In the genomic region with DNA sequence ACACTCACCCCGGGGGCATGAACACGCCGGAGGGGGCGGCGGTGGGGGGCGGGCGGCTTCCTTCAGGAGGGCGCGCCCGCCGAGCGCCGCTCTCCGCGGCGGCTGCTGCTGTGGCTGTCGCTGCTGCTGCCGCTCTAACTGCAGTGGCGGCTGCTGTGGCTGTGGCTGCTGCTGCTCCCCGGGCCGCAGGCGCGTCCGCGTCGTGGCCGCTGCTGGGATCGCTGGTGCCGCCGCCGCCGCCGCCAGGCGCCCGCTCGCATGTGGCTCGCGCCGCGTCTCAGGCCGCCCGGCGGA, we compare ENCODE assay signal across 8 cellular contexts. TPM values are rescaled to one million over a fixed set of nuclear protein-coding genes. Genes with fewer than 3 reads are reported as not detected.
DNase-seq lines count a peak whose midpoint lies in the region; TF ChIP-seq lines count a peak whose summit lies in the region.

A gene with protein sequence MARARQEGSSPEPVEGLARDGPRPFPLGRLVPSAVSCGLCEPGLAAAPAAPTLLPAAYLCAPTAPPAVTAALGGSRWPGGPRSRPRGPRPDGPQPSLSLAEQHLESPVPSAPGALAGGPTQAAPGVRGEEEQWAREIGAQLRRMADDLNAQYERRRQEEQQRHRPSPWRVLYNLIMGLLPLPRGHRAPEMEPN (minus strand): TSS at position 279 of the 294 bp plus-strand sequence. CDS start 2,768 bp downstream, outside the sequence.

- H3K27me3 ChIP-seq in parathyroid adenoma (ENCODE audit: control insufficient read depth, insufficient read depth, low read length) = no peaks in the 10 kb centered on the region

- H3K4me1 ChIP-seq in parathyroid adenoma = peaks cover 11% of the 10 kb centered on the region

- no peak for DNase-seq in epithelial cell of proximal tubule (ENCODE audit: low read depth)
- DNase-seq in head of caudate nucleus = no peak
- no peak for DNase-seq in midbrain (lab: John Stamatoyannopoulos, UW)
- DNase-seq in HuH-7.5 (ENCODE audit: low spot score) = no peak
- no peak for DNase-seq in medulla oblongata (ENCODE audit: extremely low spot score)

- H3K79me2 ChIP-seq in parathyroid adenoma = no peaks in the 10 kb centered on the region

- H3K4me3 ChIP-seq in GM08714 (ENCODE audit: low read length) (peak within 1 kb of the TSS; percentile 73), epithelial cell of proximal tubule (ENCODE audit: low read depth, low read length) (peak within 1 kb of the TSS; percentile 94), parathyroid adenoma (ENCODE audit: low read depth, low read length) (peak within 1 kb of the TSS; percentile 92)

- no peaks in the 10 kb centered on the region for H3K36me3 ChIP-seq in parathyroid adenoma (ENCODE audit: control insufficient read depth, insufficient read depth, low read length)

- peak within 1 kb of the TSS; percentile 90 for H2AFZ ChIP-seq in parathyroid adenoma

- H3K4me2 ChIP-seq in parathyroid adenoma (ENCODE audit: low read length) = peak within 1 kb of the TSS; percentile 91

- peak within 1 kb of the TSS; percentile 65 for H3K9ac ChIP-seq in parathyroid adenoma

- peak within 1 kb of the TSS; percentile 100 for H3K27ac ChIP-seq in parathyroid adenoma

- intact Hi-C loops in head of caudate nucleus (cut with DNase I) = no loop called here

- H3K9me3 ChIP-seq in parathyroid adenoma (ENCODE audit: control insufficient read depth, low read length) = no peaks in the 10 kb centered on the region

- TF ChIP-seq CTCF in epithelial cell of proximal tubule (conservative IDR thresholded peaks at IDR 0.05; ENCODE audit: low read depth, low read length) (no peak), parathyroid adenoma (IDR thresholded peaks at IDR 0.05) (no peak)

TF ChIP-seq in PFSK-1, 5 proteins besides CTCF, POLR2A, EP300 and RAD21:
- TF ChIP-seq TAF1 (IDR thresholded peaks at IDR 0.05; ENCODE audit: borderline replicate concordance, insufficient read depth, low read length) = no peak
- TF ChIP-seq SIN3A (IDR thresholded peaks at IDR 0.05; ENCODE audit: borderline replicate concordance, insufficient read depth, low read length) = no peak
- TF ChIP-seq FOXP2 (optimal IDR thresholded peaks at IDR 0.05; ENCODE audit: borderline replicate concordance, extremely low read depth, extremely low read length, insufficient read depth) = peak; percentile 12
- TF ChIP-seq, protein P1, sequence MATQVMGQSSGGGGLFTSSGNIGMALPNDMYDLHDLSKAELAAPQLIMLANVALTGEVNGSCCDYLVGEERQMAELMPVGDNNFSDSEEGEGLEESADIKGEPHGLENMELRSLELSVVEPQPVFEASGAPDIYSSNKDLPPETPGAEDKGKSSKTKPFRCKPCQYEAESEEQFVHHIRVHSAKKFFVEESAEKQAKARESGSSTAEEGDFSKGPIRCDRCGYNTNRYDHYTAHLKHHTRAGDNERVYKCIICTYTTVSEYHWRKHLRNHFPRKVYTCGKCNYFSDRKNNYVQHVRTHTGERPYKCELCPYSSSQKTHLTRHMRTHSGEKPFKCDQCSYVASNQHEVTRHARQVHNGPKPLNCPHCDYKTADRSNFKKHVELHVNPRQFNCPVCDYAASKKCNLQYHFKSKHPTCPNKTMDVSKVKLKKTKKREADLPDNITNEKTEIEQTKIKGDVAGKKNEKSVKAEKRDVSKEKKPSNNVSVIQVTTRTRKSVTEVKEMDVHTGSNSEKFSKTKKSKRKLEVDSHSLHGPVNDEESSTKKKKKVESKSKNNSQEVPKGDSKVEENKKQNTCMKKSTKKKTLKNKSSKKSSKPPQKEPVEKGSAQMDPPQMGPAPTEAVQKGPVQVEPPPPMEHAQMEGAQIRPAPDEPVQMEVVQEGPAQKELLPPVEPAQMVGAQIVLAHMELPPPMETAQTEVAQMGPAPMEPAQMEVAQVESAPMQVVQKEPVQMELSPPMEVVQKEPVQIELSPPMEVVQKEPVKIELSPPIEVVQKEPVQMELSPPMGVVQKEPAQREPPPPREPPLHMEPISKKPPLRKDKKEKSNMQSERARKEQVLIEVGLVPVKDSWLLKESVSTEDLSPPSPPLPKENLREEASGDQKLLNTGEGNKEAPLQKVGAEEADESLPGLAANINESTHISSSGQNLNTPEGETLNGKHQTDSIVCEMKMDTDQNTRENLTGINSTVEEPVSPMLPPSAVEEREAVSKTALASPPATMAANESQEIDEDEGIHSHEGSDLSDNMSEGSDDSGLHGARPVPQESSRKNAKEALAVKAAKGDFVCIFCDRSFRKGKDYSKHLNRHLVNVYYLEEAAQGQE (IDR thresholded peaks at IDR 0.05; ENCODE audit: insufficient read depth in 1 of 2, low read depth in 2 of 2, low read length in 2 of 2) = no peak

RNA-seq across cellular contexts. Expression of the gene that starts here (rescaled TPM):
- 21.6 TPM for polyA plus RNA-seq in PFSK-1 (2012; ENCODE audit: insufficient read length, low read depth)
- total RNA-seq in epithelial cell of proximal tubule = 8.7 and 16.0 TPM in 2 replicates
